ENCODE assay signal across 26 cellular contexts in the genomic region with DNA sequence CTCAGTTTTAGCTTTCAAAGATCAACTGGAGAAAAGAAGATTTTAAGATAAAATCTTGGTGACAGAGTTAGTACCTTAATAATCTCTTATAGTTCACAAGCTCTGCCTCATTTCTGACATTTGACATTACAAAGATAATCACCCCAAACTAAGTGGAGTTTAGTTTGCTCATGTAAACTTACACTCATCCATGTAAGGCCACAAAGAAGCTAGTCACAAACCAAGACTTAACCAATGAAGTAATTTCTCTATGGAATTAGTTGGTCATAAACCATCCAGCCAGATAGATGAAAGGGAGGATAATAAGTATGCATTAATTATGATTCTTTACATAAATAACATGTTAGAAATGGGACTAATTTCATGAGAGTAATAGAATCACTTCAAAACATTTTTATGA.
"Had no signal": no experiment of that assay in that cellular context is flagged by ENCODE, and none has a peak within 500 bp of the region (broad histone marks: within the 10 kb centered on the region; RNA-seq: fewer than 3 reads in every experiment).

No MANE protein-coding gene starts in this region.

- H3K36me3 ChIP-seq: colonic mucosa, esophagus squamous epithelium, heart right ventricle, left lung, lower lobe of right lung had no signal

- FAIRE-seq: islet of Langerhans, keratinocyte had no signal

- H3K27me3 ChIP-seq: colonic mucosa, esophagus squamous epithelium, gastroesophageal sphincter, heart right ventricle, left lung had no signal

- DNase-seq: colonic mucosa; cortex of kidney; effector CD8-positive, alpha-beta T cell; effector memory CD8-positive, alpha-beta T cell; endodermal cell; erythroblast; esophagus squamous epithelium; foreskin melanocyte; glutamatergic neuron; head of caudate nucleus; heart right ventricle; hippocampal formation; left cardiac atrium; left lung; left ventricle myocardium superior; lower lobe of right lung; mesenchymal stem cell; mucosa of descending colon; naive B cell had no signal

- H3K27ac ChIP-seq: colonic mucosa, epithelial cell of prostate, esophagus squamous epithelium, gastroesophageal sphincter, heart right ventricle, left lung, lower lobe of right lung had no signal

- ATAC-seq: effector memory CD8-positive, alpha-beta T cell; esophagus mucosa; gastroesophageal sphincter; heart right ventricle; left cardiac atrium; left lung; left ventricle myocardium superior; lower lobe of right lung; mucosa of descending colon had no signal

- H3K4me1 Mint-ChIP-seq: endodermal cell, mesothelial cell of epicardium, naive B cell had no signal

- H3K27me3 Mint-ChIP-seq: dendritic cell treated with granulocyte-macrophage colony-stimulating factor and Interleukin-4, amounts not matched to agents 40 ng/mL and 50 ng/mL, for 4 days; naive B cell had no signal

- H3K27ac Mint-ChIP-seq: dendritic cell treated with granulocyte-macrophage colony-stimulating factor and Interleukin-4, amounts not matched to agents 40 ng/mL and 50 ng/mL, for 4 days; effector memory CD8-positive, alpha-beta T cell; endodermal cell; mesothelial cell of epicardium; naive B cell had no signal

- H3K4me3 ChIP-seq: colonic mucosa, esophagus squamous epithelium, gastroesophageal sphincter, heart right ventricle, left lung, lower lobe of right lung, mucosa of descending colon had no signal

- H3K9me3 ChIP-seq: colonic mucosa, lower lobe of right lung had no signal

- H3K4me3 Mint-ChIP-seq: dendritic cell treated with granulocyte-macrophage colony-stimulating factor and Interleukin-4, amounts not matched to agents 40 ng/mL and 50 ng/mL, for 4 days; effector memory CD8-positive, alpha-beta T cell; endodermal cell; mesothelial cell of epicardium; naive B cell had no signal

- H3K4me1 ChIP-seq: colonic mucosa, esophagus squamous epithelium, gastroesophageal sphincter, heart right ventricle, left lung, lower lobe of right lung had no signal
